In the genomic region with DNA sequence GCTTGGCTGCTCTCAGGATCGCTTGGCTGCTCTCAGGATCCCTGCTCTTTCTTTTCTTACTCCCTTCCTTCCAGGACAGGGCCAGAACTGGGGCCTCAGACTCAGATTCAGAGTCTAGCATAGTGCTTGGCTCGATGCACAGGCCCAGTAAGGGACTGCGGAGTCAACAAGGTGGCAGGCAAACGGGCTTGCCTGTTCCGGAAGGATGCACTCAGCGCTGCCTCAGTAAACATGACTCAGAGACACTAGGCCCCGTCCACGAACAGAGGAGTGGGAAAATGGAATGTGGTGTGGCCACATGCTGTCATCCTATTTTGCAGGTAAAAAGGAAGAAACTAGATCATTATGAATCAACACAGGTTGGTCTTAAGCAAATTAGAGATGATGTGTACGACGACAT, we compare ENCODE assay signal across 1 cellular context.
TF ChIP-seq lines count a peak whose summit lies in the region.

No MANE protein-coding gene starts in this region.

TF ChIP-seq in GM23338, 12 proteins besides CTCF, POLR2A, EP300 and RAD21 (continued from another document):
- TF ChIP-seq ZNF462 (CRISPR knock-in tag; IDR thresholded peaks at IDR 0.05) (no peak), JUNB (IDR thresholded peaks at IDR 0.05; ENCODE audit: unreplicated experiment) (no peak), CREB1 (CRISPR knock-in tag; IDR thresholded peaks at IDR 0.05; ENCODE audit: low read depth) (no peak), REST (IDR thresholded peaks at IDR 0.05; ENCODE audit: unreplicated experiment) (no peak), POLR2AphosphoS5 (IDR thresholded peaks at IDR 0.05; ENCODE audit: low read depth) (no peak), NANOG (IDR thresholded peaks at IDR 0.05; ENCODE audit: borderline replicate concordance) (no peak), STAT1 (IDR thresholded peaks at IDR 0.05; ENCODE audit: unreplicated experiment) (no peak), EZH2phosphoT487 (IDR thresholded peaks at IDR 0.05; ENCODE audit: unreplicated experiment) (no peak), ZNF331 (CRISPR knock-in tag; IDR thresholded peaks at IDR 0.05; ENCODE audit: low read depth) (no peak), ZNF114 (CRISPR knock-in tag; IDR thresholded peaks at IDR 0.05) (no peak)
TF ChIP-seq in GM23338: peak in this region for 0.
